ENCODE assay signal across 22 cellular contexts in the genomic region with DNA sequence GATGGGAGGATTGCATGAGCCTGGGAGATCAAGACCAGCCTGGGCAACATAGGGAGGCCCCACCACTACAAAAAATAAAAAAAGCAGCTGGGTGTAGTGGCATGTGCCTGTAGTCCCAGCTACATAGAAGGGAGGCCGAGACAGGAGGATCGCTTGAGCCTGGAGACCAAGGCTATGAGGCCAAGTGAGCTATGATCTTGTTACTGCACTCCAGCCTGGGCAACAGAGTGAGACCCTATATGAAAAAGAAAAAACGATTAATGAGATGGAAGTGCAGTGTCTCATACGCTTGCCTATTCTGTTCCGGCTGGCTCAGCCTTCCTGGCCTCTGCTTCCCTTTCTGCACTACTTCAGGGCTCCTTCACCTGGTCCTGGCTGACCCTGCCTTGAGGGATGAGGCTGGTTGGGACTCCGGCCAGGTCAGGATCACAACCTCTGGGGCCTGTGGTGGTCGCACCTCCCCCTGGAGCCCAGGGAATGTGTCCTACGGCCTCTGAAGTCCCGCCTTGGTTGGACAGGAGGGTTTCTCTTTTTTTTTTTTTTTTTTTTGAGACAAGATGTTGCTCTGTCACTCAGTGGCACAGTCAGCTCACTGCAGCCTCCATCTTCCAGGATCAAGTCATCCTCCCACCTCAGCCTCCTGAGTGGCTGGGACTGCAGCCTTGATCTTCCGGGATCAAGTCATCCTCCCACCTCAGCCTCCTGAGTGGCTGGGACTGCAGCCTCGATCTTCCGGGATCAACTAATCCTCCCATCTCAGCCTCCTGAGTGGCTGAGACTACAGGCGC. TPM values are rescaled to one million over a fixed set of nuclear protein-coding genes. Genes with fewer than 3 reads are reported as not detected.
A peak's percentile ranks its signal among the peaks of the same experiment; 100 is the strongest.
DNase-seq lines count a peak whose midpoint lies in the region; ATAC-seq and TF ChIP-seq lines count a peak whose summit lies in the region.
"Had no signal": no experiment of that assay in that cellular context is flagged by ENCODE, and none has a peak within 500 bp of the region (broad histone marks: within the 10 kb centered on the region; RNA-seq: fewer than 3 reads in every experiment).

No MANE protein-coding gene starts in this region.

- intact Hi-C loops in Calu3 (cut with micrococcal nuclease; ENCODE audit: unreplicated experiment) = no loop called here
- intact Hi-C loops in sigmoid colon (cut with DNase I) = no loop called here

- H3K27me3 ChIP-seq in sigmoid colon = no peaks in the 10 kb centered on the region

- H3K4me1 Mint-ChIP-seq in Calu3 (ENCODE audit: low read depth, unreplicated experiment) (no peaks in the 10 kb centered on the region), chondrocyte (ENCODE audit: low read depth) (no peaks in the 10 kb centered on the region)
- H3K4me1 Mint-ChIP-seq in activated T-helper 17 cell treated with anti-CD3 and anti-CD28 coated beads, Interleukin-2, amount 50 U/mL, for 72 hours = no peaks in the 10 kb centered on the region

- H3K9me3 ChIP-seq in HEK293 (ENCODE audit: control insufficient read depth, insufficient read depth, low read depth, low read length) (no peaks in the 10 kb centered on the region), sigmoid colon (no peaks in the 10 kb centered on the region)
- H3K9me3 ChIP-seq: HAP-1 had no signal

- H3K9me3 Mint-ChIP-seq in Calu3 (ENCODE audit: low read depth, unreplicated experiment) = no peaks in the 10 kb centered on the region
- no peaks in the 10 kb centered on the region for H3K9me3 Mint-ChIP-seq in chondrocyte (ENCODE audit: low read depth)
- no peaks in the 10 kb centered on the region for H3K9me3 Mint-ChIP-seq in activated T-helper 17 cell treated with anti-CD3 and anti-CD28 coated beads, Interleukin-2, amount 50 U/mL, for 72 hours

- peaks cover 40% of the 10 kb centered on the region for H3K27me3 Mint-ChIP-seq in Calu3 (ENCODE audit: unreplicated experiment)
- H3K27me3 Mint-ChIP-seq in chondrocyte (ENCODE audit: low read depth) = no peaks in the 10 kb centered on the region
- no peaks in the 10 kb centered on the region for H3K27me3 Mint-ChIP-seq in activated T-helper 17 cell treated with anti-CD3 and anti-CD28 coated beads, Interleukin-2, amount 50 U/mL, for 72 hours

- no peak for TF ChIP-seq CTCF in Calu3 (IDR thresholded peaks at IDR 0.05; ENCODE audit: unreplicated experiment)
- TF ChIP-seq CTCF in HEK293 (tag by site-specific recombination; IDR thresholded peaks at IDR 0.05) = no peak
- TF ChIP-seq CTCF in chondrocyte (IDR thresholded peaks at IDR 0.05) = no peak
- no peak for TF ChIP-seq CTCF in sigmoid colon (IDR thresholded peaks at IDR 0.05)

- no peak for TF ChIP-seq POLR2A in sigmoid colon (IDR thresholded peaks at IDR 0.05)

- ATAC-seq in GM18858 (IDR thresholded peaks at IDR 0.05; ENCODE audit: unreplicated experiment) = no peak
- ATAC-seq in activated T-helper 17 cell treated with anti-CD3 and anti-CD28 coated beads, Interleukin-2, amount 50 U/mL, for 72 hours (replicated peaks) = no peak

- CTCF ChIA-PET in Calu3 (lab: Charles Lee) = no interaction called here
- CTCF ChIA-PET in HEK293 (lab: Yijun Ruan, JAX) = interaction anchor here (0.7 to 1.3 kb wide), 3 partner anchors 21 to 136 kb away, joined by 4 read pairs; no protein-coding TSS in a partner anchor

- TSS peak; percentile 52 for BruUV-seq in Calu3 (replicated peaks; lab: Mats Ljungman, UMichigan)

- H3K4me3 ChIP-seq in HEK293 (ENCODE audit: low read depth, low read length) (no peak overlapping the region), sigmoid colon (no peak overlapping the region)
- H3K4me3 ChIP-seq: GM23248, HAP-1, SK-N-MC had no signal

- DNase-seq in Calu3 = no peak
- DNase-seq in chondrocyte (ENCODE audit: low spot score) = peak; percentile 55
- peak; percentile 61 for DNase-seq in sigmoid colon
- DNase-seq in A172 (ENCODE audit: low spot score) = no peak
- DNase-seq: ACHN, EL, GM23248, NCI-H1417, NCI-H1694 treated with DMSO at 0.1 percent for 48 hours, NCI-H2081 treated with DMSO at 0.1 percent for 48 hours, NCI-H2171 treated with DMSO at 0.1 percent for 48 hours, NCI-H446 treated with DMSO at 0.1 percent for 48 hours, NCI-H526 treated with DMSO at 0.1 percent for 48 hours, SHP77 treated with DMSO at 0.1 percent for 48 hours, SW 1271 had no signal

- 86 to 88% methylated on average over 13 of the region's 13 CpGs for WGBS in sigmoid colon, 2 donors

- H3K36me3 Mint-ChIP-seq in Calu3 (ENCODE audit: insufficient read depth, unreplicated experiment) (peaks cover 37% of the 10 kb centered on the region), chondrocyte (ENCODE audit: low read depth) (no peaks in the 10 kb centered on the region)
- H3K36me3 Mint-ChIP-seq in activated T-helper 17 cell treated with anti-CD3 and anti-CD28 coated beads, Interleukin-2, amount 50 U/mL, for 72 hours (ENCODE audit: low read depth) = no peaks in the 10 kb centered on the region

- H3K27ac ChIP-seq in HEK293 (ENCODE audit: extremely low read depth, low read depth, low read length) (no peak overlapping the region), sigmoid colon (no peak overlapping the region)
- H3K27ac ChIP-seq: C4-2B, GM23248, SK-N-MC had no signal

- H3K4me3 Mint-ChIP-seq in Calu3 (ENCODE audit: low read depth, unreplicated experiment) = no peak overlapping the region
- H3K4me3 Mint-ChIP-seq in chondrocyte (ENCODE audit: unreplicated experiment) = no peak overlapping the region
- no peak overlapping the region for H3K4me3 Mint-ChIP-seq in activated T-helper 17 cell treated with anti-CD3 and anti-CD28 coated beads, Interleukin-2, amount 50 U/mL, for 72 hours

- H3K36me3 ChIP-seq in HEK293 (ENCODE audit: control insufficient read depth in 2 of 2, insufficient read depth in 1 of 2, low read length in 2 of 2) (peaks cover 0 to 6% of the 10 kb centered on the region in 2 experiments; a peak in 1 of 3 replicates), sigmoid colon (no peaks in the 10 kb centered on the region)
- H3K36me3 ChIP-seq: HAP-1 had no signal

- POLR2A ChIA-PET in HEK293 (lab: Yijun Ruan, JAX) = interaction anchor here (1.3 to 1.4 kb wide), 2 partner anchors 10 kb away, joined by 5 to 6 read pairs; a partner anchor contains a TSS

- H3K27ac Mint-ChIP-seq in Calu3 (ENCODE audit: unreplicated experiment) (no peak overlapping the region), chondrocyte (ENCODE audit: unreplicated experiment) (no peak overlapping the region)
- H3K27ac Mint-ChIP-seq in activated T-helper 17 cell treated with anti-CD3 and anti-CD28 coated beads, Interleukin-2, amount 50 U/mL, for 72 hours = no peak overlapping the region

- TF ChIP-seq EP300 in sigmoid colon (IDR thresholded peaks at IDR 0.05) = no peak

- H3K4me1 ChIP-seq in HEK293 (ENCODE audit: control insufficient read depth, insufficient read depth, low read length) (no peaks in the 10 kb centered on the region), sigmoid colon (no peaks in the 10 kb centered on the region)
- H3K4me1 ChIP-seq: HAP-1 had no signal

TF ChIP-seq in HEK293, 187 proteins besides CTCF, POLR2A, EP300 and RAD21:
- peak; percentile 25; the same call in 1 of the 2 replicates for TF ChIP-seq ZNF664 (tag by site-specific recombination; IDR thresholded peaks at IDR 0.05)
- TF ChIP-seq ZNF121 (tag by site-specific recombination; IDR thresholded peaks at IDR 0.05) = peak; percentile 94
- TF ChIP-seq ZNF341 (tag by site-specific recombination; IDR thresholded peaks at IDR 0.05; ENCODE audit: low read depth) = peak; percentile 58
- no peak for TF ChIP-seq ZNF391 (tag by site-specific recombination; IDR thresholded peaks at IDR 0.05; ENCODE audit: borderline replicate concordance, low read depth)
- no peak for TF ChIP-seq ZNF239 (tag by site-specific recombination; IDR thresholded peaks at IDR 0.05)

RNA-seq across cellular contexts. Expression of a gene that starts 10.7 kb away (rescaled TPM):
- total RNA-seq in Calu3 (2022) (33.7 and 36.8 TPM in 2 replicates), chondrocyte (12.9 to 15.5 TPM (median 14.3 TPM) in 3 replicates), sigmoid colon (1 to 10 TPM in 2 of 4 donors, under 1 TPM in 2; 0.16 to 5.2 (median 1.0) TPM)
- polyA plus RNA-seq in sigmoid colon = 10 to 100 TPM; 17.8 to 36.0 (median 19.2) TPM
- 14.1 and 21.9 TPM in 2 replicates for total RNA-seq in A172 (2014; rRNA removed; shearing (Covaris generic))
- 10 to 100 TPM; 23.3 to 39.1 TPM for total RNA-seq in activated T-helper 17 cell treated with anti-CD3 and anti-CD28 coated beads, Interleukin-2, amount 50 U/mL, for 72 hours

RNA-seq across cellular contexts. Expression of a gene that starts 15.0 kb away (rescaled TPM):
- 7.1 and 13.2 TPM in 2 replicates for total RNA-seq in Calu3 (2022)
- total RNA-seq in chondrocyte = 38.7 to 181 TPM (median 174 TPM) in 3 replicates
- 10 to 100 TPM in 3 of 4 donors, 1 to 10 TPM in 1; 4.9 to 24.3 (median 15.4) TPM for total RNA-seq in sigmoid colon
- 100 to 1,000 TPM; 168 to 403 (median 199) TPM for polyA plus RNA-seq in sigmoid colon
- total RNA-seq in A172 (2014; rRNA removed; shearing (Covaris generic)) = 1.5 TPM in 1 of 2 replicates, not detected in the other
- total RNA-seq in activated T-helper 17 cell treated with anti-CD3 and anti-CD28 coated beads, Interleukin-2, amount 50 U/mL, for 72 hours = 100 to 1,000 TPM; 271 to 358 TPM
- total RNA-seq: M059J had no signal

RNA-seq across cellular contexts. Expression of a gene that starts 24.7 kb away (rescaled TPM):
- total RNA-seq in Calu3 (2022) = 0.38 and 0.42 TPM in 2 replicates
- total RNA-seq in chondrocyte = 4.4 to 8.9 TPM (median 6.0 TPM) in 3 replicates
- 1 to 10 TPM; 3.0 to 8.0 (median 6.2) TPM for total RNA-seq in sigmoid colon
- polyA plus RNA-seq in sigmoid colon = 1 to 10 TPM in 1 of 3 donors, not detected in 2; 2.3 TPM
- total RNA-seq in A172 (2014; rRNA removed; shearing (Covaris generic)) = 9.2 and 11.3 TPM in 2 replicates
- 10 to 100 TPM in 1 of 2 donors, 1 to 10 TPM in 1; 2.5 to 12.3 TPM for total RNA-seq in activated T-helper 17 cell treated with anti-CD3 and anti-CD28 coated beads, Interleukin-2, amount 50 U/mL, for 72 hours

RNA-seq across cellular contexts. Expression of a gene that starts 27.1 kb away (rescaled TPM):
- 70.1 and 71.8 TPM in 2 replicates for total RNA-seq in Calu3 (2022)
- total RNA-seq in chondrocyte = 166 to 264 TPM (median 247 TPM) in 3 replicates
- total RNA-seq in sigmoid colon = 10 to 100 TPM; 49.8 to 79.5 (median 57.1) TPM
- polyA plus RNA-seq in sigmoid colon = 10 to 100 TPM; 13.6 to 50.0 (median 34.2) TPM
- 195 and 204 TPM in 2 replicates for total RNA-seq in A172 (2014; rRNA removed; shearing (Covaris generic))
- total RNA-seq in activated T-helper 17 cell treated with anti-CD3 and anti-CD28 coated beads, Interleukin-2, amount 50 U/mL, for 72 hours = 1 to 10 TPM in 1 of 2 donors, under 1 TPM in 1; 0.97 to 2.2 TPM

Comparison
In these comparisons a context has a peak if more than half of its experiments do, and no peak if none do; other contexts are left out.
1. DNase-seq: peak in chondrocyte (single experiment) and sigmoid colon (single experiment); none in Calu3 (single experiment) and A172 (single experiment).